In the genomic region with DNA sequence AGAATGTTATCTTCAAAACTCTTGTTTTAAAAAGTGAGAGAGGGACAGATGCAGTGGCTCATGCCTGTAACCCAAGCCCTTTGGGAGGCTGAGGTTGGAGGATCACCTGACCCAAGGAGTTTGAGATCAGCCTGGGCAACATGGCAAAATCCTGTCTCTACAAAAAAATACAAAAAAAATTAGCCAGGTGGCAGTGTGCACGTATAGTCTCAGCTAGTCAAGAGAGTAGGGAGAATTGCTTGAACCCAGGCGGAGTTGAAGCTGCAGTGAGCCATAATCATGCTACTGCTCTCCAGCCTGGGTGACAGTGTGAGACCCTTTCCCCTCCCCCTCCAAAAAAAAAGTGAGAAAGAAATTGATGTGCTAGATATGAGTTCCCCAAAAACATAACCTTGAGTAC, we compare ENCODE assay signal across 25 cellular contexts.
"Had no signal": no experiment of that assay in that cellular context is flagged by ENCODE, and none has a peak within 500 bp of the region (broad histone marks: within the 10 kb centered on the region; RNA-seq: fewer than 3 reads in every experiment).

No MANE protein-coding gene starts in this region.

- H3K27me3 ChIP-seq: ascending aorta, cardiac muscle cell, dorsolateral prefrontal cortex, left lung, right atrium auricular region, stomach, thyroid gland, upper lobe of left lung had no signal

- H3K4me2 ChIP-seq: smooth muscle cell had no signal

- H3K27ac ChIP-seq: ascending aorta, cardiac muscle cell, coronary artery, dorsolateral prefrontal cortex, left lung, lower lobe of right lung, right atrium auricular region, stomach, thyroid gland, upper lobe of left lung had no signal

- H3K4me1 ChIP-seq: ascending aorta, left lung, lower lobe of right lung, right atrium auricular region, stomach, thyroid gland, upper lobe of left lung had no signal

- ATAC-seq: left lung; lower lobe of right lung; mucosa of descending colon; natural killer cell treated with Interleukin-12 subunit alpha and Interleukin-12 subunit beta and Interleukin-15 and Interleukin-18, amount 100 ng/mL, for 72 hours; stimulated activated naive B cell treated with anti-CD40 and anti-IgM and Interleukin-4, amounts not matched to agents 10 μg/mL and 1 μg/mL and 100 μg/mL, for 72 hours had no signal

- H3K36me3 ChIP-seq: ascending aorta, cardiac muscle cell, left lung, lower lobe of right lung, right atrium auricular region, stomach, thyroid gland, upper lobe of left lung had no signal

- H3K9me3 ChIP-seq: ascending aorta, left lung, lower lobe of right lung, mucosa of descending colon, right atrium auricular region, stomach, thyroid gland, upper lobe of left lung had no signal

- H3K4me3 ChIP-seq: ascending aorta, cardiac muscle cell, coronary artery, dorsolateral prefrontal cortex, left lung, lower lobe of right lung, mucosa of descending colon, right atrium auricular region, smooth muscle cell, stomach, thyroid gland, upper lobe of left lung had no signal

- DNase-seq: activated CD4-positive, alpha-beta T cell treated with anti-CD3 and anti-CD28 coated beads for 4 hours; activated CD4-positive, alpha-beta T cell treated with anti-CD3 and anti-CD28 coated beads, Interleukin-2, amount 50 U/mL, for 4 hours; activated CD8-positive, alpha-beta memory T cell treated with anti-CD3 and anti-CD28 coated beads for 24 hours; activated CD8-positive, alpha-beta memory T cell treated with anti-CD3 and anti-CD28 coated beads, Interleukin-2, amount 50 U/mL, for 4 hours; activated effector memory CD4-positive, alpha-beta T cell treated with anti-CD3 and anti-CD28 coated beads, Interleukin-2, amount 50 U/mL, for 16 hours; activated naive CD4-positive, alpha-beta T cell treated with anti-CD3 and anti-CD28 coated beads, Interleukin-2, amount 10 ng/mL, durations not matched to agents 7 days and 5 days; activated naive CD8-positive, alpha-beta T cell treated with anti-CD3 and anti-CD28 coated beads, Interleukin-2, amount 10 ng/mL, durations not matched to agents 7 days and 5 days; activated T-cell treated with anti-CD3 and anti-CD28 coated beads, Interleukin-2, amount 50 U/mL, for 1 hour; dorsolateral prefrontal cortex; effector memory CD4-positive, alpha-beta T cell; kidney glomerular epithelial cell; left lung; lower lobe of right lung; mucosa of descending colon; stimulated activated CD4-positive, alpha-beta T cell treated with anti-CD3 and anti-CD28 coated beads, Interleukin-1b, Interleukin-23, amount 100 ng/mL, for 48 hours; stimulated activated naive B cell treated with anti-CD40 and anti-IgM and Interleukin-4, amounts not matched to agents 10 μg/mL and 1 μg/mL and 100 μg/mL, for 72 hours; stomach; thyroid gland; upper lobe of left lung had no signal
